Comparison of ENCODE assay signal across 19 cellular contexts in genomic region chr11:112608466-112608865, GRCh38.
DNase-seq lines count a peak whose midpoint lies in the region; ATAC-seq and TF ChIP-seq lines count a peak whose summit lies in the region.
"Had no signal": no experiment of that assay in that cellular context is flagged by ENCODE, and none has a peak within 500 bp of the region (broad histone marks: within the 10 kb centered on the region; RNA-seq: fewer than 3 reads in every experiment).

No MANE protein-coding gene starts in this region.

- TF ChIP-seq RAD21 in SK-N-SH (IDR thresholded peaks at IDR 0.05; ENCODE audit: low read length): no peak

- no peaks in the 10 kb centered on the region for H3K9me2 ChIP-seq in SK-N-SH

- H4K20me1 ChIP-seq in SK-N-SH (ENCODE audit: insufficient read depth): no peaks in the 10 kb centered on the region
- H4K20me1 ChIP-seq: BLaER1 had no signal

- H3K36me3 ChIP-seq in SK-N-SH (replicated peaks in 1 of 2; ENCODE audit: control insufficient read depth in 1 of 2, insufficient read depth in 2 of 2, low read length in 1 of 2): no peaks in the 10 kb centered on the region
- H3K36me3 ChIP-seq: BLaER1, HAP-1 had no signal

- H3K4me3 ChIP-seq in SK-N-SH (ENCODE audit: low read depth in 2 of 2, low read length in 1 of 2): no peak overlapping the region
- H3K4me3 ChIP-seq: BLaER1, HAP-1 had no signal

- H3K9me3 Mint-ChIP-seq in nephron: no peaks in the 10 kb centered on the region
- H3K9me3 Mint-ChIP-seq: CD8-positive, alpha-beta T cell had no signal

- ATAC-seq in SK-N-SH treated with all-trans-retinoic acid at 6 μM for 48 hours (no peak; the same call in 2 of the 3 replicates), esophagus mucosa (no peak)
- ATAC-seq: CD8-positive, alpha-beta T cell had no signal

- no peaks in the 10 kb centered on the region for H3K27me3 ChIP-seq in SK-N-SH (ENCODE audit: insufficient read depth)
- H3K27me3 ChIP-seq: BLaER1 had no signal

- CTCF ChIA-PET in SK-N-SH (lab: Yijun Ruan, JAX): interaction anchor here (1.1 to 1.7 kb wide), 3 partner anchors 16 to 681 kb away, joined by 4 to 9 read pairs (median 6); no protein-coding TSS in a partner anchor

- H2AFZ ChIP-seq in SK-N-SH (ENCODE audit: low read depth): no peak overlapping the region

- H3K4me1 Mint-ChIP-seq in nephron: peaks cover 75% of the 10 kb centered on the region
- H3K4me1 Mint-ChIP-seq: B cell; CD4-positive, CD25-positive, alpha-beta regulatory T cell had no signal

- H3K27ac Mint-ChIP-seq in nephron: peak overlapping the region; percentile 38 to 64 (median 46)
- H3K27ac Mint-ChIP-seq: B cell; CD4-positive, CD25-positive, alpha-beta regulatory T cell; CD8-positive, alpha-beta T cell; HFFc6 had no signal

- H3K4me1 ChIP-seq in SK-N-SH (ENCODE audit: control insufficient read depth in 1 of 2, insufficient read depth in 2 of 2, low read depth in 1 of 2, low read length in 1 of 2): peaks cover 33 to 50% of the 10 kb centered on the region in 2 experiments
- H3K4me1 ChIP-seq: BLaER1, Caco-2, HAP-1 had no signal

- H3K4me2 ChIP-seq in SK-N-SH: no peak overlapping the region
- H3K4me2 ChIP-seq: BLaER1 had no signal

- TF ChIP-seq CTCF in SK-N-SH (IDR thresholded peaks at IDR 0.05): no peak
- no peak for TF ChIP-seq CTCF in nephron (IDR thresholded peaks at IDR 0.05; ENCODE audit: unreplicated experiment in 3 of 3)

- POLR2A ChIA-PET in SK-N-SH (lab: Yijun Ruan, JAX): interaction anchor here (0.7 kb wide), 1 partner anchor 313 kb away, joined by 3 read pairs; no protein-coding TSS in a partner anchor

- no peak for TF ChIP-seq EP300 in SK-N-SH (IDR thresholded peaks at IDR 0.05; ENCODE audit: borderline replicate concordance in 1 of 2, low read depth in 1 of 2, low read length in 1 of 2)

- H3K27me3 Mint-ChIP-seq in nephron (ENCODE audit: low read depth): no peaks in the 10 kb centered on the region

- 16% methylated on average over 1 of the region's 1 CpG for WGBS in SK-N-SH (ENCODE audit: low lambda C conversion rate)

- H3K4me3 Mint-ChIP-seq in nephron: no peak overlapping the region
- H3K4me3 Mint-ChIP-seq: B cell; CD4-positive, CD25-positive, alpha-beta regulatory T cell; CD8-positive, alpha-beta T cell; HFFc6 had no signal

- no peaks in the 10 kb centered on the region for H3K36me3 Mint-ChIP-seq in nephron (ENCODE audit: low read depth)
- H3K36me3 Mint-ChIP-seq: CD4-positive, CD25-positive, alpha-beta regulatory T cell; CD8-positive, alpha-beta T cell had no signal

- H3K79me2 ChIP-seq in SK-N-SH (ENCODE audit: insufficient read depth): no peaks in the 10 kb centered on the region

- H3K9ac ChIP-seq in SK-N-SH: no peak overlapping the region
- H3K9ac ChIP-seq: BLaER1 had no signal

- H3K9me3 ChIP-seq in SK-N-SH: no peaks in the 10 kb centered on the region
- H3K9me3 ChIP-seq: BLaER1, Caco-2, HAP-1 had no signal

- no peak overlapping the region; a peak in 1 of 4 replicates for H3K27ac ChIP-seq in SK-N-SH (ENCODE audit: low read depth in 2 of 2, low read length in 1 of 2)
- H3K27ac ChIP-seq: BLaER1, C4-2B had no signal

- DNase-seq in SK-N-SH (no peak), NCI-H446 (lab: John Stamatoyannopoulos, UW) (peak; percentile 8 to 52), NCI-H524 treated with DMSO at 0.1 percent for 48 hours (lab: John Stamatoyannopoulos, UW) (peak; percentile 23)
- DNase-seq in stimulated activated CD4-positive, alpha-beta T cell treated with anti-CD3 and anti-CD28 coated beads, Interleukin-12 subunit alpha, Interleukin-12 subunit beta, amount 100 ng/mL, for 4 hours: no peak
- DNase-seq in activated effector memory CD4-positive, alpha-beta T cell treated with anti-CD3 and anti-CD28 coated beads, Interleukin-2, amount 50 U/mL, for 16 hours: no peak
- DNase-seq: Caco-2; CD4-positive, CD25-positive, alpha-beta regulatory T cell; CD8-positive, alpha-beta T cell; DMS153; GF-D8; GOT3; HFFc6 had no signal

- H3F3A ChIP-seq in SK-N-SH (replicated peaks; ENCODE audit: insufficient read depth): peaks cover 11% of the 10 kb centered on the region

TF ChIP-seq in SK-N-SH treated with all-trans-retinoic acid at 6 μM for 48 hours, 23 proteins besides CTCF, POLR2A, EP300 and RAD21:
- TF ChIP-seq CSRNP3 (CRISPR knock-in tag; IDR thresholded peaks at IDR 0.05): no peak
- TF ChIP-seq ISL1 (CRISPR knock-in tag; IDR thresholded peaks at IDR 0.05): peak; percentile 91

TF ChIP-seq in SK-N-SH, 30 proteins besides CTCF, POLR2A, EP300 and RAD21:
- TF ChIP-seq REST (IDR thresholded peaks at IDR 0.05; ENCODE audit: low read depth, low read length) (no peak), YY1 (IDR thresholded peaks at IDR 0.05; ENCODE audit: low read depth) (no peak), TEAD4 (IDR thresholded peaks at IDR 0.05; ENCODE audit: borderline replicate concordance, insufficient read depth) (no peak), PBX3 (IDR thresholded peaks at IDR 0.05) (no peak), GABPA (IDR thresholded peaks at IDR 0.05; ENCODE audit: low read depth) (no peak), SMC3 (IDR thresholded peaks at IDR 0.05; ENCODE audit: low read depth, low read length) (no peak), POLR2AphosphoS5 (IDR thresholded peaks at IDR 0.05; ENCODE audit: low read depth, low read length) (no peak), SIN3A (IDR thresholded peaks at IDR 0.05; ENCODE audit: borderline replicate concordance, low read depth, low read length) (no peak), USF2 (IDR thresholded peaks at IDR 0.05; ENCODE audit: borderline replicate concordance, low read depth, low read length) (no peak), RFX5 (IDR thresholded peaks at IDR 0.05; ENCODE audit: low read length) (no peak), GATA2 (CRISPR knock-in tag; IDR thresholded peaks at IDR 0.05) (no peak)

Comparison
In these comparisons a context has a peak if more than half of its experiments do, and no peak if none do; other contexts are left out.
1. DNase-seq: peak in NCI-H446 (2 of 2) and NCI-H524 treated with DMSO at 0.1 percent for 48 hours (single experiment); none in SK-N-SH (single experiment), stimulated activated CD4-positive, alpha-beta T cell treated with anti-CD3 and anti-CD28 coated beads, Interleukin-12 subunit alpha, Interleukin-12 subunit beta, amount 100 ng/mL, for 4 hours (single experiment) and activated effector memory CD4-positive, alpha-beta T cell treated with anti-CD3 and anti-CD28 coated beads, Interleukin-2, amount 50 U/mL, for 16 hours (single experiment).